Comparison of ENCODE assay signal across 19 cellular contexts in genomic region chr2:136032192-136032591, GRCh38. TPM values are rescaled to one million over a fixed set of nuclear protein-coding genes. Genes with fewer than 3 reads are reported as not detected.
A peak's percentile ranks its signal among the peaks of the same experiment; 100 is the strongest.
DNase-seq lines count a peak whose midpoint lies in the region; ATAC-seq and TF ChIP-seq lines count a peak whose summit lies in the region.
"Had no signal": no experiment of that assay in that cellular context is flagged by ENCODE, and none has a peak within 500 bp of the region (broad histone marks: within the 10 kb centered on the region; RNA-seq: fewer than 3 reads in every experiment).

No MANE protein-coding gene starts in this region.

- H3K4me1 ChIP-seq in mesodermal cell (ENCODE audit: control insufficient read depth, insufficient read depth, low read length, poor library complexity, severe bottlenecking) = peaks cover 15% of the 10 kb centered on the region
- peaks cover 2 to 15% of the 10 kb centered on the region in 2 donors for H3K4me1 ChIP-seq in neuronal stem cell (ENCODE audit: control insufficient read depth in 2 of 2, insufficient read depth in 1 of 2, low read depth in 1 of 2, low read length in 2 of 2)
- no peaks in the 10 kb centered on the region for H3K4me1 ChIP-seq in body of pancreas

- no peak overlapping the region for H3K9ac ChIP-seq in neuronal stem cell (ENCODE audit: low read depth, low read length, poor library complexity)
- H3K9ac ChIP-seq: BLaER1 had no signal

- no peak overlapping the region for H3K14ac ChIP-seq in neuronal stem cell (ENCODE audit: low read length)

- H3K23ac ChIP-seq in neuronal stem cell (ENCODE audit: low read depth, low read length, poor library complexity) = no peak overlapping the region

- H3K4me3 ChIP-seq in mesodermal cell (ENCODE audit: extremely low read depth, insufficient read depth, low read length, poor library complexity, severe bottlenecking) = no peak overlapping the region
- H3K4me3 ChIP-seq in neuronal stem cell (ENCODE audit: low read length in 2 of 2) = no peak overlapping the region
- no peak overlapping the region for H3K4me3 ChIP-seq in body of pancreas
- H3K4me3 ChIP-seq: BLaER1, GM12878, HAP-1 had no signal

- no peak overlapping the region for H2AK5ac ChIP-seq in neuronal stem cell (ENCODE audit: low read depth, low read length)

- H4K91ac ChIP-seq in neuronal stem cell (ENCODE audit: low read depth, low read length, poor library complexity) = no peak overlapping the region

- no peak overlapping the region for H4K8ac ChIP-seq in neuronal stem cell (ENCODE audit: low read depth, low read length)

- no peak for ATAC-seq in body of pancreas
- ATAC-seq in HG03378 (IDR thresholded peaks at IDR 0.05; ENCODE audit: unreplicated experiment) = no peak
- ATAC-seq: CD8-positive, alpha-beta T cell; GM12878 had no signal

- H2BK12ac ChIP-seq in neuronal stem cell (ENCODE audit: low read length) = no peak overlapping the region

- H3K27me3 ChIP-seq in neuronal stem cell (ENCODE audit: control insufficient read depth in 3 of 3, insufficient read depth in 3 of 3, low read depth in 1 of 3, low read length in 3 of 3) (no peaks in the 10 kb centered on the region), body of pancreas (no peaks in the 10 kb centered on the region)
- H3K27me3 ChIP-seq: BLaER1 had no signal

- no peak overlapping the region for H3K18ac ChIP-seq in neuronal stem cell (ENCODE audit: low read length)

- H3K9me3 ChIP-seq in mesodermal cell (ENCODE audit: control insufficient read depth, low read length) (no peaks in the 10 kb centered on the region), neuronal stem cell (replicated peaks in 1 of 2; ENCODE audit: control insufficient read depth in 2 of 2, insufficient read depth in 1 of 2, low read depth in 1 of 2, low read length in 2 of 2) (no peaks in the 10 kb centered on the region), body of pancreas (no peaks in the 10 kb centered on the region)
- H3K9me3 ChIP-seq: BLaER1, HAP-1 had no signal

- no peak overlapping the region for H3K4ac ChIP-seq in neuronal stem cell (ENCODE audit: low read length)

- H2BK15ac ChIP-seq in neuronal stem cell (ENCODE audit: low read length) = no peak overlapping the region

- H3K27ac ChIP-seq in mesodermal cell (ENCODE audit: low read depth, low read length, severe bottlenecking) (peak overlapping the region; percentile 1), neuronal stem cell (replicated peaks; ENCODE audit: low read length) (no peak overlapping the region), body of pancreas (no peak overlapping the region)
- H3K27ac ChIP-seq: 22Rv1, BLaER1, C4-2B had no signal

- no peak overlapping the region for H2BK5ac ChIP-seq in neuronal stem cell (ENCODE audit: low read length)

- H2AFZ ChIP-seq in neuronal stem cell (ENCODE audit: low read length) = peak overlapping the region; percentile 43

- no peaks in the 10 kb centered on the region for H3K79me1 ChIP-seq in neuronal stem cell (ENCODE audit: low read depth, low read length)

- TF ChIP-seq CTCF in body of pancreas (IDR thresholded peaks at IDR 0.05) = no peak

- DNase-seq in NCI-H2227 treated with DMSO at 0.1 percent for 48 hours (lab: John Stamatoyannopoulos, UW) = peak; percentile 50
- no peak for DNase-seq in NCI-H2227 (lab: John Stamatoyannopoulos, UW; ENCODE audit: unreplicated experiment)
- no peak for DNase-seq in neuronal stem cell (ENCODE audit: low spot score)
- DNase-seq in body of pancreas = no peak
- DNase-seq: CD4-positive, CD25-positive, alpha-beta regulatory T cell; CD8-positive, alpha-beta T cell; DMS 273 treated with DMSO at 0.1 percent for 48 hours; DMS79; EL; GDM1; GOT3; HFFc6 had no signal

- TF ChIP-seq POLR2A in body of pancreas (IDR thresholded peaks at IDR 0.05) = no peak

- no peaks in the 10 kb centered on the region for H3K36me3 ChIP-seq in mesodermal cell (ENCODE audit: control insufficient read depth, insufficient read depth, low read length)
- H3K36me3 ChIP-seq in neuronal stem cell (replicated peaks in 1 of 2; ENCODE audit: control insufficient read depth in 2 of 2, insufficient read depth in 2 of 2, low read length in 2 of 2) = no peaks in the 10 kb centered on the region
- no peaks in the 10 kb centered on the region for H3K36me3 ChIP-seq in body of pancreas (replicated peaks in 1 of 2; ENCODE audit: insufficient read depth in 1 of 2, low read depth in 2 of 2)
- H3K36me3 ChIP-seq: BLaER1, HAP-1 had no signal

- H2BK120ac ChIP-seq in neuronal stem cell (ENCODE audit: low read depth, low read length) = no peak overlapping the region

- H3K4me2 ChIP-seq in neuronal stem cell (ENCODE audit: insufficient read depth, low read length, poor library complexity, severe bottlenecking) = no peak overlapping the region
- H3K4me2 ChIP-seq: BLaER1 had no signal

- no CpG with 5 or more reads among the region's 3 CpGs for WGBS in mesodermal cell (ENCODE audit: insufficient coverage in 2 of 2), 2 experiments
- WGBS in neuronal stem cell (ENCODE audit: extremely low coverage in 2 of 2, insufficient read length in 2 of 2, insufficient replicate concordance in 1 of 2), 2 donors = no CpG with 5 or more reads among the region's 3 CpGs
- 65 to 70% methylated on average over 3 of the region's 3 CpGs for WGBS in body of pancreas, 2 donors

- intact Hi-C loops in body of pancreas (cut with DNase I) = no loop called here

RNA-seq across cellular contexts. Expression of gene DARS1, which starts 46.8 kb away (rescaled TPM):
- polyA plus RNA-seq in mesodermal cell (2013, experiment 1 of 2) = 73.5 TPM
- polyA plus RNA-seq in mesodermal cell (2013, experiment 2 of 2) = 77.3 TPM
- polyA plus RNA-seq in neuronal stem cell (2013, experiment 1 of 2) = 114 TPM
- 104 TPM for polyA plus RNA-seq in neuronal stem cell (2013, experiment 2 of 2)
- 10 to 100 TPM; 22.1 to 29.3 TPM for total RNA-seq in body of pancreas
